8 cellular contexts compared by ENCODE assay signal in genomic region chr10:113679463-113680171, GRCh38. TPM values are rescaled to one million over a fixed set of nuclear protein-coding genes. Genes with fewer than 3 reads are reported as not detected.
A peak's percentile ranks its signal among the peaks of the same experiment; 100 is the strongest.
DNase-seq lines count a peak whose midpoint lies in the region; ATAC-seq, FAIRE-seq and TF ChIP-seq lines count a peak whose summit lies in the region.

Gene CASP7 (plus strand): TSS chr10:113679912. CDS start chr10:113697494, 17,582 bp downstream.

- H3K79me2 ChIP-seq in HepG2 (ENCODE audit: insufficient read depth, low read length) = peaks cover 37% of the 10 kb centered on the region

- intact Hi-C loops in dendritic cell treated with granulocyte-macrophage colony-stimulating factor and Interleukin-4, amounts not matched to agents 40 ng/mL and 50 ng/mL, for 4 days (cut with micrococcal nuclease) = loop anchor here (2.0 to 5.0 kb wide), 3 partner anchors 15 to 175 kb away; partner anchors contain the start of genes DCLRE1A and NHLRC2
- intact Hi-C loops in HepG2 (cut with micrococcal nuclease; ENCODE audit: unreplicated experiment) = loop anchor here (5.0 kb wide), 1 partner anchor 1448 kb away; no protein-coding TSS in a partner anchor

- H3K4me3 ChIP-seq in AG09309 (ENCODE audit: control insufficient read depth, low read depth, low read length) (peak within 1 kb of the TSS; percentile 99), HepG2 (replicated peaks in 1 of 3; ENCODE audit: insufficient read depth in 1 of 3, low read depth in 2 of 3, low read length in 3 of 3) (peak within 1 kb of the TSS; percentile 90 to 95 (median 94))

- peaks cover 5% of the 10 kb centered on the region for H3K27me3 Mint-ChIP-seq in dendritic cell treated with granulocyte-macrophage colony-stimulating factor and Interleukin-4, amounts not matched to agents 40 ng/mL and 50 ng/mL, for 4 days

- peak within 1 kb of the TSS; percentile 83 for H3K9ac ChIP-seq in HepG2 (ENCODE audit: insufficient read depth, low read depth, low read length)

- no peak for FAIRE-seq in HepG2 (lab: Jason Lieb, UNC)

- H3K36me3 Mint-ChIP-seq in dendritic cell treated with granulocyte-macrophage colony-stimulating factor and Interleukin-4, amounts not matched to agents 40 ng/mL and 50 ng/mL, for 4 days (ENCODE audit: low read depth) = peaks cover 20% of the 10 kb centered on the region

- peak within 1 kb of the TSS; percentile 96 for H2AFZ ChIP-seq in HepG2 (ENCODE audit: low read length)

- peak within 1 kb of the TSS; percentile 95 for H3K4me2 ChIP-seq in HepG2 (ENCODE audit: low read depth, low read length)

- no TSS peak for BruUV-seq in HepG2 (replicated peaks; lab: Mats Ljungman, UMichigan)

- peaks cover 26% of the 10 kb centered on the region for H3K4me1 ChIP-seq in HepG2 (ENCODE audit: insufficient read depth, low read length)

- no peaks in the 10 kb centered on the region; a peak in 1 of 5 replicates for H3K27me3 ChIP-seq in HepG2 (ENCODE audit: control insufficient read depth in 1 of 2, insufficient read depth in 2 of 2, low read length in 2 of 2)

- no peaks in the 10 kb centered on the region for H3K9me3 ChIP-seq in HepG2 (ENCODE audit: low read length)

- ATAC-seq in GM18867 (IDR thresholded peaks at IDR 0.05; ENCODE audit: unreplicated experiment) = peak; percentile 77
- peak; percentile 67 for ATAC-seq in HG03097 (IDR thresholded peaks at IDR 0.05; ENCODE audit: low FRiP score, unreplicated experiment)
- ATAC-seq in HepG2 = peak; percentile 96

- POLR2A ChIA-PET in HepG2 (lab: Yijun Ruan, JAX) = no interaction called here

- peak within 1 kb of the TSS; percentile 85 for H3K27ac ChIP-seq in HepG2 (ENCODE audit: extremely low read length, insufficient read depth, low read length)

- WGBS in HepG2 (ENCODE audit: low lambda C conversion rate) = under 1% methylated on average over 30 of the region's 67 CpGs

- TF ChIP-seq EP300 in HepG2 (IDR thresholded peaks at IDR 0.05; ENCODE audit: low read depth in 2 of 2, low read length in 2 of 2) = no peak
- no peak for TF ChIP-seq EP300 in HepG2 (CRISPR knock-in tag; IDR thresholded peaks at IDR 0.05; ENCODE audit: borderline replicate concordance)

- H3K4me3 Mint-ChIP-seq in dendritic cell treated with granulocyte-macrophage colony-stimulating factor and Interleukin-4, amounts not matched to agents 40 ng/mL and 50 ng/mL, for 4 days = peak within 1 kb of the TSS; percentile 88

- TF ChIP-seq POLR2A in HepG2 (IDR thresholded peaks at IDR 0.05; ENCODE audit: insufficient read depth in 1 of 2, low read depth in 2 of 2, low read length in 2 of 2) = peak; percentile 49 to 55; a peak in 2 of 4 replicates

- peaks cover 49% of the 10 kb centered on the region for H3K4me1 Mint-ChIP-seq in dendritic cell treated with granulocyte-macrophage colony-stimulating factor and Interleukin-4, amounts not matched to agents 40 ng/mL and 50 ng/mL, for 4 days (ENCODE audit: low read depth)

- CTCF ChIA-PET in HepG2 (lab: Yijun Ruan, JAX; ENCODE audit: low intra/inter-chr PET ratio, low total read pairs) = no interaction called here

- H4K20me1 ChIP-seq in HepG2 (ENCODE audit: insufficient read depth, low read length) = no peaks in the 10 kb centered on the region

- DNase-seq in AG09309 (ENCODE audit: low read depth) = no peak
- peak; percentile 21 to 82 for DNase-seq in NCI-H526 (lab: John Stamatoyannopoulos, UW)
- DNase-seq in activated CD4-positive, alpha-beta T cell treated with anti-CD3 and anti-CD28 coated beads, Interleukin-2, amount 50 U/mL, for 24 hours (ENCODE audit: low read depth in 1 of 2, low spot score in 1 of 2) = peak; percentile 53 to 73
- DNase-seq in HepG2 (ENCODE audit: low spot score) = peak; percentile 83
- peak; percentile 78 for DNase-seq in stimulated activated CD4-positive, alpha-beta T cell treated with anti-CD3 and anti-CD28 coated beads, Interleukin-4, amount 100 ng/mL, for 1 hour

- H3K27ac Mint-ChIP-seq in dendritic cell treated with granulocyte-macrophage colony-stimulating factor and Interleukin-4, amounts not matched to agents 40 ng/mL and 50 ng/mL, for 4 days = peak within 1 kb of the TSS; percentile 90

- TF ChIP-seq CTCF in AG09309 (IDR thresholded peaks at IDR 0.05; ENCODE audit: control insufficient read depth, insufficient read depth, low read depth, low read length, missing control alignments) (no peak), HepG2 (CRISPR knock-in tag; IDR thresholded peaks at IDR 0.05) (peak; percentile 84)

- no peaks in the 10 kb centered on the region; a peak in 1 of 5 replicates for H3K36me3 ChIP-seq in HepG2 (replicated peaks in 1 of 2; ENCODE audit: control insufficient read depth in 1 of 2, insufficient read depth in 2 of 2, low read length in 2 of 2)

- peaks cover 1% of the 10 kb centered on the region for H3K9me3 Mint-ChIP-seq in dendritic cell treated with granulocyte-macrophage colony-stimulating factor and Interleukin-4, amounts not matched to agents 40 ng/mL and 50 ng/mL, for 4 days

- in situ Hi-C loops in HepG2 (cut with HindIII; ENCODE audit: extremely low pct_ligation_motif_present, low pct_unique_long_range_greater_than_20kb) = no loop called here

- TF ChIP-seq RAD21 in HepG2 (CRISPR knock-in tag; IDR thresholded peaks at IDR 0.05) = peak; percentile 41

TF ChIP-seq in HepG2, 621 proteins besides CTCF, POLR2A, EP300 and RAD21 (continues in another document):
- TF ChIP-seq KLF6 (CRISPR knock-in tag; IDR thresholded peaks at IDR 0.05) (peak; percentile 31), NCOA2 (CRISPR knock-in tag; IDR thresholded peaks at IDR 0.05) (peak; percentile 44; the same call in 1 of the 2 replicates), DPF2 (CRISPR knock-in tag; IDR thresholded peaks at IDR 0.05; ENCODE audit: borderline replicate concordance, low read depth) (no peak), ARID5B (CRISPR knock-in tag; IDR thresholded peaks at IDR 0.05) (peak; percentile 35), SYNCRIP (IDR thresholded peaks at IDR 0.05; ENCODE audit: insufficient read depth, low read depth, low read length) (no peak), SPEN (CRISPR knock-in tag; IDR thresholded peaks at IDR 0.05; ENCODE audit: low read depth) (0 out of 2 replicates have a peak, but pooled peaks have one; percentile 46), TAF1 (CRISPR knock-in tag; IDR thresholded peaks at IDR 0.05) (peak; percentile 65), ZNF777 (CRISPR knock-in tag; IDR thresholded peaks at IDR 0.05) (0 out of 2 replicates have a peak, but pooled peaks have one; percentile 91), ZNF792 (CRISPR knock-in tag; IDR thresholded peaks at IDR 0.05) (peak; percentile 51; the same call in 1 of the 2 replicates), ZNF383 (CRISPR knock-in tag; IDR thresholded peaks at IDR 0.05; ENCODE audit: borderline replicate concordance) (no peak), POGZ (CRISPR knock-in tag; IDR thresholded peaks at IDR 0.05) (peak; percentile 36; the same call in 1 of the 2 replicates), PCBP2 (optimal IDR thresholded peaks at IDR 0.05; ENCODE audit: low read depth, low read length, poor library complexity, severe bottlenecking) (no peak)

RNA-seq across cellular contexts. Expression of gene CASP7, which starts in this region (rescaled TPM):
- total RNA-seq in HepG2 (2016; rRNA removed; fragmentation: Illumina TruSeq; extraction: Trizol) = 39.3 and 64.6 TPM in 2 replicates
- 4.5 and 5.7 TPM in 2 replicates for total RNA-seq in HepG2 (2016; cell fraction: cytosol; rRNA removed; fragmentation: Illumina TruSeq; extraction: Trizol; ENCODE audit: low read depth)
- total RNA-seq in HepG2 (2016; cell fraction: insoluble cytoplasmic fraction; rRNA removed; fragmentation: Illumina TruSeq; extraction: Trizol) = 42.2 and 60.7 TPM in 2 replicates
- 17.0 and 19.0 TPM in 2 replicates for total RNA-seq in HepG2 (2016; cell fraction: membrane; rRNA removed; fragmentation: Illumina TruSeq; extraction: Trizol)
- 17.3 and 20.2 TPM in 2 replicates for total RNA-seq in HepG2 (2016; cell fraction: nucleus; rRNA removed; fragmentation: Illumina TruSeq; extraction: Trizol)
- polyA plus RNA-seq in HepG2 (2011; rRNA removed) = 11.9 and 12.2 TPM in 2 replicates
- polyA plus RNA-seq in HepG2 (2011; cell fraction: cytosol; rRNA removed) = 7.9 and 10.9 TPM in 2 replicates
- 5.8 and 6.8 TPM in 2 replicates for polyA plus RNA-seq in HepG2 (2011; cell fraction: nucleus; rRNA removed)
- polyA plus RNA-seq in HepG2 (2012) = 12.5 and 15.5 TPM in 2 replicates
- 2.1 and 2.3 TPM in 2 replicates for polyA plus RNA-seq in HepG2 (2016; cell fraction: cytosol; fragmentation: Illumina TruSeq; extraction: Trizol; ENCODE audit: low read depth)
- 53.0 and 56.5 TPM in 2 replicates for polyA plus RNA-seq in HepG2 (2016; cell fraction: insoluble cytoplasmic fraction; fragmentation: Illumina TruSeq; extraction: Trizol; ENCODE audit: low read depth)
- polyA plus RNA-seq in HepG2 (2016; cell fraction: membrane; fragmentation: Illumina TruSeq; extraction: Trizol; ENCODE audit: low read depth) = 9.0 and 9.3 TPM in 2 replicates
- 25.8 and 29.0 TPM in 2 replicates for polyA plus RNA-seq in HepG2 (2016; cell fraction: nucleus; fragmentation: Illumina TruSeq; extraction: Trizol; ENCODE audit: insufficient read depth, low read depth)
- polyA minus RNA-seq in HepG2 (2011; rRNA and poly(A)+ RNA removed; ENCODE audit: low replicate concordance) = 5.1 and 13.5 TPM in 2 replicates
- 9.8 and 11.6 TPM in 2 replicates for polyA minus RNA-seq in HepG2 (2011; cell fraction: cytosol; rRNA and poly(A)+ RNA removed)
- 10.3 and 10.8 TPM in 2 replicates for polyA minus RNA-seq in HepG2 (2011; cell fraction: nucleus; rRNA and poly(A)+ RNA removed)
